28 cellular contexts compared by ENCODE assay signal in genomic region chr2:219611306-219611705, GRCh38. TPM values are rescaled to one million over a fixed set of nuclear protein-coding genes. Genes with fewer than 3 reads are reported as not detected.
"Had no signal": no experiment of that assay in that cellular context is flagged by ENCODE, and none has a peak within 500 bp of the region (broad histone marks: within the 10 kb centered on the region; RNA-seq: fewer than 3 reads in every experiment).

No MANE protein-coding gene starts in this region.

- H3K36me3 ChIP-seq: neural progenitor cell, uterus had no signal

- H3K4me3 Mint-ChIP-seq: activated naive CD4-positive, alpha-beta T cell treated with anti-CD3 and anti-CD28 coated beads, Interleukin-2, amount 10 ng/mL, durations not matched to agents 7 days and 5 days; activated naive CD8-positive, alpha-beta T cell treated with anti-CD3 and anti-CD28 coated beads, Interleukin-2, amount 10 ng/mL, durations not matched to agents 7 days and 5 days; neural progenitor cell; T-cell; type B pancreatic cell had no signal

- DNase-seq: activated CD4-positive, alpha-beta T cell treated with anti-CD3 and anti-CD28 coated beads for 48 hours; activated CD4-positive, alpha-beta T cell treated with anti-CD3 and anti-CD28 coated beads, Interleukin-2, amount 50 U/mL, for 48 hours; activated CD8-positive, alpha-beta memory T cell treated with anti-CD3 and anti-CD28 coated beads for 24 hours; activated effector memory CD4-positive, alpha-beta T cell treated with anti-CD3 and anti-CD28 coated beads, Interleukin-2, amount 50 U/mL, for 16 hours; activated naive CD4-positive, alpha-beta T cell treated with anti-CD3 and anti-CD28 coated beads, Interleukin-2, amount 10 ng/mL, durations not matched to agents 7 days and 5 days; activated naive CD8-positive, alpha-beta T cell treated with anti-CD3 and anti-CD28 coated beads, Interleukin-2, amount 10 ng/mL, durations not matched to agents 7 days and 5 days; brain microvascular endothelial cell; dermis blood vessel endothelial cell; effector CD4-positive, alpha-beta T cell; foreskin keratinocyte; left ventricle myocardium superior; naive B cell; right lobe of liver; stimulated activated CD4-positive, alpha-beta T cell treated with anti-CD3 and anti-CD28 coated beads, Interleukin-12 subunit alpha, Interleukin-12 subunit beta, amount 100 ng/mL, for 4 hours; stimulated activated CD4-positive, alpha-beta T cell treated with anti-CD3 and anti-CD28 coated beads, Interleukin-4, amount 100 ng/mL, for 1 hour; stimulated activated naive CD8-positive, alpha-beta T cell treated with anti-CD3 and anti-CD28 coated beads, Interleukin-15, Interleukin-2, amounts not matched to agents 100 U/mL and 50 U/mL, for 24 hours; T-cell; uterus had no signal

- H3K27me3 ChIP-seq: ascending aorta, brain microvascular endothelial cell, esophagus muscularis mucosa, foreskin keratinocyte, neural progenitor cell, right lobe of liver, uterus had no signal

- H3K9me3 Mint-ChIP-seq: activated naive CD4-positive, alpha-beta T cell treated with anti-CD3 and anti-CD28 coated beads, Interleukin-2, amount 10 ng/mL, durations not matched to agents 7 days and 5 days; activated naive CD8-positive, alpha-beta T cell treated with anti-CD3 and anti-CD28 coated beads, Interleukin-2, amount 10 ng/mL, durations not matched to agents 7 days and 5 days; naive B cell; neural progenitor cell; T-cell; type B pancreatic cell had no signal

- H3K27ac Mint-ChIP-seq: activated naive CD4-positive, alpha-beta T cell treated with anti-CD3 and anti-CD28 coated beads, Interleukin-2, amount 10 ng/mL, durations not matched to agents 7 days and 5 days; activated naive CD8-positive, alpha-beta T cell treated with anti-CD3 and anti-CD28 coated beads, Interleukin-2, amount 10 ng/mL, durations not matched to agents 7 days and 5 days; progenitor cell of endocrine pancreas; T-cell; type B pancreatic cell had no signal

- H3K9me3 ChIP-seq: ascending aorta, esophagus muscularis mucosa, right lobe of liver, thoracic aorta, uterus had no signal

- H3K27ac ChIP-seq: ascending aorta, brain microvascular endothelial cell, foreskin keratinocyte, neural progenitor cell, right lobe of liver, thoracic aorta, VCaP had no signal

- ATAC-seq: activated CD4-positive, CD25-positive, alpha-beta regulatory T cell treated with anti-CD3 and anti-CD28 coated beads, Interleukin-2, amount 50 U/mL, for 24 hours; foreskin keratinocyte; left ventricle myocardium superior; right lobe of liver; stimulated activated naive CD8-positive, alpha-beta T cell treated with anti-CD3 and anti-CD28 coated beads, Interleukin-15, Interleukin-2, amounts not matched to agents 100 U/mL and 50 U/mL, for 24 hours; T-cell had no signal

- H3K4me1 ChIP-seq: ascending aorta, foreskin keratinocyte, neural progenitor cell, right lobe of liver had no signal

- H3K4me3 ChIP-seq: ascending aorta, esophagus muscularis mucosa, neural progenitor cell, right lobe of liver, thoracic aorta, uterus had no signal

- H3K27me3 Mint-ChIP-seq: activated naive CD4-positive, alpha-beta T cell treated with anti-CD3 and anti-CD28 coated beads, Interleukin-2, amount 10 ng/mL, durations not matched to agents 7 days and 5 days; activated naive CD8-positive, alpha-beta T cell treated with anti-CD3 and anti-CD28 coated beads, Interleukin-2, amount 10 ng/mL, durations not matched to agents 7 days and 5 days; naive B cell; progenitor cell of endocrine pancreas; T-cell; type B pancreatic cell had no signal

RNA-seq across cellular contexts. Expression of gene SLC4A3, which starts 16.1 kb away (rescaled TPM):
- total RNA-seq: activated naive CD8-positive, alpha-beta T cell treated with anti-CD3 and anti-CD28 coated beads, Interleukin-2, amount 10 ng/mL, durations not matched to agents 7 days and 5 days had no signal

RNA-seq across cellular contexts. Expression of gene INHA, which starts 39.2 kb away (rescaled TPM):
- total RNA-seq: activated naive CD8-positive, alpha-beta T cell treated with anti-CD3 and anti-CD28 coated beads, Interleukin-2, amount 10 ng/mL, durations not matched to agents 7 days and 5 days; ascending aorta; dermis blood vessel endothelial cell; lung microvascular endothelial cell; right lobe of liver; skeletal muscle tissue had no signal

RNA-seq across cellular contexts. Expression of gene OBSL1, which starts 40.0 kb away (rescaled TPM):
- total RNA-seq: activated naive CD8-positive, alpha-beta T cell treated with anti-CD3 and anti-CD28 coated beads, Interleukin-2, amount 10 ng/mL, durations not matched to agents 7 days and 5 days had no signal
